In the genomic region with DNA sequence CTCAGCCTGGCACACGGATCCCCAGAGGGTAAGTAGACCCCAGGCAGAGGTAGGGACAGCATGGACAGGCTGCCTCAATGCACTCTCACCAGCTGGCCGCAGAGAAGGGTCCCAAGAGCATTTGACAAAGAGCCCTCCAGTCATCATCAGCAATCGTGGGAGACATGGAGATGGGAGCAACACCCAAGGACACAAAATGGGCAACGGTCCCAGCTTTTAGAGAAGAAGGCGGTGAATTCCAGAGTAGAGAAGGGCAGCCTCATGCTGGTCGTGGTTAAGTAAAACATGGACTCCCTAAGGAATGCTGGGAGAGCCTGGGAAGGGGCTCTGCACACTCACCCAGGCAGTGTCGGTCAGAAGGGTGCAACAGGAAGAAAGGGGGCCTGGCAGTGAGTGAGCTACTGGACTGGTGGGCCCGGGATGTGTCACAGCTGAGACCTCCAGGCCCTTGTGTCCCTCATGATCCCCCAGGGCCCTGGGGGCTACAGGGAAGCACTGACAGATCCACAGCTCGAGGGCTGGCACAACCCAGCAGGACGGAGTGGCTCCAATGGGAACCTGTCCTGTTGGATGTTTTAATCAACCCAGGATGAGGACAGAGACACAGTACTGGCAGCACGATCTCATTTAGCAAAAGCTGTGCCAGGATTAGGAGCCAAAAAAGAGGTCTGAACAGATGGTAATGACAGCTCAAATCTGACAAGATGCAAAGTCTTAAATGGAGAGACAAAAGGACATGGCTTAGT, we compare ENCODE assay signal across 15 cellular contexts.
DNase-seq lines count a peak whose midpoint lies in the region; ATAC-seq and TF ChIP-seq lines count a peak whose summit lies in the region.
"Had no signal": no experiment of that assay in that cellular context is flagged by ENCODE, and none has a peak within 500 bp of the region (broad histone marks: within the 10 kb centered on the region; RNA-seq: fewer than 3 reads in every experiment).

No MANE protein-coding gene starts in this region.

- peaks cover 35% of the 10 kb centered on the region for H3K4me1 Mint-ChIP-seq in GM23338
- peaks cover 56% of the 10 kb centered on the region for H3K4me1 Mint-ChIP-seq in chondrocyte (ENCODE audit: low read depth)
- H3K4me1 Mint-ChIP-seq: activated naive CD4-positive, alpha-beta T cell treated with anti-CD3 and anti-CD28 coated beads, Interleukin-2, amount 10 ng/mL, durations not matched to agents 7 days and 5 days; natural killer cell had no signal

- 70 to 80% (median 74%) methylated on average over 10 to 11 of the region's 11 CpGs for WGBS in spleen, 5 donors
- WGBS in prostate gland = 44% methylated on average over 11 of the region's 11 CpGs

- H3K27me3 ChIP-seq in GM23338 (ENCODE audit: insufficient read depth) (no peaks in the 10 kb centered on the region), right atrium auricular region (no peaks in the 10 kb centered on the region), spleen (replicated peaks in 1 of 7) (no peaks in the 10 kb centered on the region), prostate gland (replicated peaks; ENCODE audit: insufficient read depth) (no peaks in the 10 kb centered on the region)
- H3K27me3 ChIP-seq: left lung had no signal

- DNase-seq in GM23338 (ENCODE audit: low spot score) = no peak
- no peak for DNase-seq in chondrocyte (ENCODE audit: low spot score)
- DNase-seq in right atrium auricular region (ENCODE audit: low spot score) = no peak
- DNase-seq in spleen = no peak
- no peak for DNase-seq in prostate gland (ENCODE audit: low spot score)
- no peak for DNase-seq in stimulated activated naive CD8-positive, alpha-beta T cell treated with anti-CD3 and anti-CD28 coated beads, Interleukin-15, Interleukin-2, amounts not matched to agents 100 U/mL and 50 U/mL, for 24 hours
- DNase-seq in activated CD4-positive, alpha-beta T cell treated with anti-CD3 and anti-CD28 coated beads, Interleukin-2, amount 50 U/mL, for 48 hours = no peak
- DNase-seq: activated CD8-positive, alpha-beta memory T cell treated with anti-CD3 and anti-CD28 coated beads, Interleukin-2, amount 50 U/mL, for 4 hours; activated naive CD4-positive, alpha-beta T cell treated with anti-CD3 and anti-CD28 coated beads, Interleukin-2, amount 10 ng/mL, durations not matched to agents 7 days and 5 days; left lung; natural killer cell; NCI-H1048 had no signal

- H2AFZ ChIP-seq in GM23338 = no peak overlapping the region

- no peak overlapping the region for H3K4me2 ChIP-seq in GM23338

- no peaks in the 10 kb centered on the region for H3K9me2 ChIP-seq in GM23338 (ENCODE audit: insufficient read depth)

- H3K9me3 ChIP-seq in right atrium auricular region (no peaks in the 10 kb centered on the region), spleen (no peaks in the 10 kb centered on the region), prostate gland (no peaks in the 10 kb centered on the region)
- H3K9me3 ChIP-seq: left lung had no signal

- ATAC-seq in GM23338 (no peak), GM19351 (IDR thresholded peaks at IDR 0.05; ENCODE audit: unreplicated experiment) (no peak)
- ATAC-seq in stimulated activated naive CD8-positive, alpha-beta T cell treated with anti-CD3 and anti-CD28 coated beads, Interleukin-15, Interleukin-2, amounts not matched to agents 100 U/mL and 50 U/mL, for 24 hours = no peak
- ATAC-seq: left lung, natural killer cell, sciatic nerve had no signal

- H3F3A ChIP-seq in GM23338 (replicated peaks; ENCODE audit: low read depth) = 0 out of 2 replicates have a peak, but pooled peaks cover 5% of the 10 kb centered on the region

- H3K79me2 ChIP-seq in GM23338 (replicated peaks; ENCODE audit: insufficient read depth) = no peaks in the 10 kb centered on the region

- peaks cover 28% of the 10 kb centered on the region for H3K4me1 ChIP-seq in GM23338 (ENCODE audit: insufficient read depth)
- peaks cover 0 to 68% of the 10 kb centered on the region in 2 donors for H3K4me1 ChIP-seq in right atrium auricular region
- H3K4me1 ChIP-seq in spleen = peaks cover 0 to 59% (median 25%) of the 10 kb centered on the region in 6 donors
- H3K4me1 ChIP-seq in prostate gland (replicated peaks) = peaks cover 5% of the 10 kb centered on the region

- H3K9me3 Mint-ChIP-seq in GM23338 (no peaks in the 10 kb centered on the region), chondrocyte (ENCODE audit: low read depth) (no peaks in the 10 kb centered on the region)
- H3K9me3 Mint-ChIP-seq: activated naive CD4-positive, alpha-beta T cell treated with anti-CD3 and anti-CD28 coated beads, Interleukin-2, amount 10 ng/mL, durations not matched to agents 7 days and 5 days; natural killer cell; stimulated activated naive CD8-positive, alpha-beta T cell treated with anti-CD3 and anti-CD28 coated beads, Interleukin-15, Interleukin-2, amounts not matched to agents 100 ng/mL and 50 ng/mL, for 24 hours had no signal

- H3K4me3 ChIP-seq in GM23338 (no peak overlapping the region), right atrium auricular region (no peak overlapping the region), spleen (no peak overlapping the region), prostate gland (no peak overlapping the region)
- H3K4me3 ChIP-seq: left lung had no signal

- H3K36me3 Mint-ChIP-seq in GM23338 (ENCODE audit: low read depth) (peaks cover 5% of the 10 kb centered on the region; the same call in 2 of the 3 replicates), chondrocyte (ENCODE audit: low read depth) (peaks cover 4% of the 10 kb centered on the region)
- H3K36me3 Mint-ChIP-seq: activated naive CD4-positive, alpha-beta T cell treated with anti-CD3 and anti-CD28 coated beads, Interleukin-2, amount 10 ng/mL, durations not matched to agents 7 days and 5 days; natural killer cell had no signal

- H3K36me3 ChIP-seq in GM23338 (ENCODE audit: insufficient read depth) = no peaks in the 10 kb centered on the region
- H3K36me3 ChIP-seq in right atrium auricular region = no peaks in the 10 kb centered on the region
- peaks cover 0 to 5% (median 0%) of the 10 kb centered on the region in 6 donors for H3K36me3 ChIP-seq in spleen
- no peaks in the 10 kb centered on the region for H3K36me3 ChIP-seq in prostate gland
- H3K36me3 ChIP-seq: left lung had no signal

- intact Hi-C loops in spleen (cut with DNase I; ENCODE audit: low total_unique reads) (no loop called here), prostate gland (cut with DNase I) (no loop called here)

- H3K4me3 Mint-ChIP-seq in GM23338 (no peak overlapping the region), chondrocyte (ENCODE audit: unreplicated experiment) (no peak overlapping the region)
- H3K4me3 Mint-ChIP-seq: activated naive CD4-positive, alpha-beta T cell treated with anti-CD3 and anti-CD28 coated beads, Interleukin-2, amount 10 ng/mL, durations not matched to agents 7 days and 5 days; natural killer cell; stimulated activated naive CD8-positive, alpha-beta T cell treated with anti-CD3 and anti-CD28 coated beads, Interleukin-15, Interleukin-2, amounts not matched to agents 100 ng/mL and 50 ng/mL, for 24 hours had no signal

- no peak for TF ChIP-seq CTCF in GM23338 (conservative IDR thresholded peaks at IDR 0.05; ENCODE audit: low read depth in 2 of 2)
- TF ChIP-seq CTCF in chondrocyte (IDR thresholded peaks at IDR 0.05) = no peak
- TF ChIP-seq CTCF in right atrium auricular region (IDR thresholded peaks at IDR 0.05) = no peak
- TF ChIP-seq CTCF in spleen (IDR thresholded peaks at IDR 0.05 in 8 of 11, conservative IDR thresholded peaks at IDR 0.05 in 3 of 11) = no peak
- TF ChIP-seq CTCF in prostate gland (IDR thresholded peaks at IDR 0.05) = no peak

- TF ChIP-seq POLR2A in spleen (IDR thresholded peaks at IDR 0.05) = no peak
- TF ChIP-seq POLR2A in prostate gland (IDR thresholded peaks at IDR 0.05) = no peak

- H3K27ac Mint-ChIP-seq in GM23338 = peak overlapping the region; percentile 17; the same call in 1 of the 2 replicates
- peak overlapping the region; percentile 68 for H3K27ac Mint-ChIP-seq in chondrocyte (ENCODE audit: unreplicated experiment)
- H3K27ac Mint-ChIP-seq: activated naive CD4-positive, alpha-beta T cell treated with anti-CD3 and anti-CD28 coated beads, Interleukin-2, amount 10 ng/mL, durations not matched to agents 7 days and 5 days; natural killer cell; stimulated activated naive CD8-positive, alpha-beta T cell treated with anti-CD3 and anti-CD28 coated beads, Interleukin-15, Interleukin-2, amounts not matched to agents 100 ng/mL and 50 ng/mL, for 24 hours had no signal

- H3K27ac ChIP-seq in GM23338 (ENCODE audit: low read depth) (no peak overlapping the region), right atrium auricular region (peak overlapping the region; percentile 47 to 65), spleen (peak overlapping the region in 5 of 8 donors; percentile 5 to 61 (median 52)), prostate gland (peak overlapping the region in 1 of 2 donors; percentile 0)
- H3K27ac ChIP-seq: left lung had no signal

- peaks cover 5% of the 10 kb centered on the region for H3K27me3 Mint-ChIP-seq in GM23338 (ENCODE audit: insufficient read depth, low read depth, poor library complexity)
- H3K27me3 Mint-ChIP-seq in chondrocyte (ENCODE audit: low read depth) = no peaks in the 10 kb centered on the region
- H3K27me3 Mint-ChIP-seq: activated naive CD4-positive, alpha-beta T cell treated with anti-CD3 and anti-CD28 coated beads, Interleukin-2, amount 10 ng/mL, durations not matched to agents 7 days and 5 days; stimulated activated naive CD8-positive, alpha-beta T cell treated with anti-CD3 and anti-CD28 coated beads, Interleukin-15, Interleukin-2, amounts not matched to agents 100 ng/mL and 50 ng/mL, for 24 hours had no signal

- no peaks in the 10 kb centered on the region for H4K20me1 ChIP-seq in GM23338 (replicated peaks; ENCODE audit: insufficient read depth)

TF ChIP-seq in GM23338, 12 proteins besides CTCF, POLR2A, EP300 and RAD21 (continues in another document):
- TF ChIP-seq, protein P1, sequence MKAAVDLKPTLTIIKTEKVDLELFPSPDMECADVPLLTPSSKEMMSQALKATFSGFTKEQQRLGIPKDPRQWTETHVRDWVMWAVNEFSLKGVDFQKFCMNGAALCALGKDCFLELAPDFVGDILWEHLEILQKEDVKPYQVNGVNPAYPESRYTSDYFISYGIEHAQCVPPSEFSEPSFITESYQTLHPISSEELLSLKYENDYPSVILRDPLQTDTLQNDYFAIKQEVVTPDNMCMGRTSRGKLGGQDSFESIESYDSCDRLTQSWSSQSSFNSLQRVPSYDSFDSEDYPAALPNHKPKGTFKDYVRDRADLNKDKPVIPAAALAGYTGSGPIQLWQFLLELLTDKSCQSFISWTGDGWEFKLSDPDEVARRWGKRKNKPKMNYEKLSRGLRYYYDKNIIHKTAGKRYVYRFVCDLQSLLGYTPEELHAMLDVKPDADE (IDR thresholded peaks at IDR 0.05) = no peak
